In genomic region chr12:118560733-118561132, GRCh38 we compare ENCODE assay signal across 24 cellular contexts.
"Had no signal": no experiment of that assay in that cellular context is flagged by ENCODE, and none has a peak within 500 bp of the region (broad histone marks: within the 10 kb centered on the region; RNA-seq: fewer than 3 reads in every experiment).

No MANE protein-coding gene starts in this region.

- DNase-seq: activated CD4-positive, alpha-beta T cell treated with anti-CD3 and anti-CD28 coated beads, Interleukin-2, amount 10 ng/mL, durations not matched to agents 24 days and 14 days; activated CD8-positive, alpha-beta T cell treated with anti-CD3 and anti-CD28 coated beads for 36 hours; activated T-cell treated with anti-CD3 and anti-CD28 coated beads, Interleukin-2, amount 50 U/mL, for 48 hours; anterior cingulate cortex; cerebellar nuclear complex; colonic mucosa; effector memory CD8-positive, alpha-beta T cell; erythroblast; islet precursor cell; midbrain; naive thymus-derived CD4-positive, alpha-beta T cell; nucleus accumbens; right lobe of liver; stimulated activated CD4-positive, alpha-beta T cell treated with anti-CD3 and anti-CD28 coated beads, Interleukin-12 subunit alpha, Interleukin-12 subunit beta, amount 100 ng/mL, for 4 hours; stimulated activated CD4-positive, alpha-beta T cell treated with anti-CD3 and anti-CD28 coated beads, Interleukin-4, amount 100 ng/mL, for 1 hour; stimulated activated naive CD8-positive, alpha-beta T cell treated with anti-CD3 and anti-CD28 coated beads, Interleukin-15, Interleukin-2, amounts not matched to agents 100 U/mL and 50 U/mL, for 24 hours; T-helper 17 cell; T1000; upper lobe of left lung; WERI-Rb-1 had no signal

- FAIRE-seq: bronchial epithelial cell had no signal

- H3K27me3 ChIP-seq: colonic mucosa, right lobe of liver, upper lobe of left lung, vagina had no signal

- ATAC-seq: activated CD4-positive, CD25-positive, alpha-beta regulatory T cell treated with anti-CD3 and anti-CD28 coated beads, Interleukin-2, amount 50 U/mL, for 24 hours; activated CD8-positive, alpha-beta T cell treated with anti-CD3 and anti-CD28 coated beads for 36 hours; effector memory CD8-positive, alpha-beta T cell; naive thymus-derived CD4-positive, alpha-beta T cell; right lobe of liver; stimulated activated naive CD8-positive, alpha-beta T cell treated with anti-CD3 and anti-CD28 coated beads, Interleukin-15, Interleukin-2, amounts not matched to agents 100 U/mL and 50 U/mL, for 24 hours; T-helper 17 cell had no signal

- H3K36me3 ChIP-seq: colonic mucosa, right lobe of liver, upper lobe of left lung, vagina, WERI-Rb-1 had no signal

- H3K4me3 ChIP-seq: colonic mucosa, right lobe of liver, skin epidermis, upper lobe of left lung, vagina had no signal

- H3K4me1 ChIP-seq: colonic mucosa, right lobe of liver, upper lobe of left lung, vagina had no signal

- H3K9me3 ChIP-seq: colonic mucosa, right lobe of liver, upper lobe of left lung, vagina had no signal

- H3K27ac ChIP-seq: colonic mucosa, right lobe of liver, skin epidermis, upper lobe of left lung, vagina, WERI-Rb-1 had no signal
